In the genomic region with DNA sequence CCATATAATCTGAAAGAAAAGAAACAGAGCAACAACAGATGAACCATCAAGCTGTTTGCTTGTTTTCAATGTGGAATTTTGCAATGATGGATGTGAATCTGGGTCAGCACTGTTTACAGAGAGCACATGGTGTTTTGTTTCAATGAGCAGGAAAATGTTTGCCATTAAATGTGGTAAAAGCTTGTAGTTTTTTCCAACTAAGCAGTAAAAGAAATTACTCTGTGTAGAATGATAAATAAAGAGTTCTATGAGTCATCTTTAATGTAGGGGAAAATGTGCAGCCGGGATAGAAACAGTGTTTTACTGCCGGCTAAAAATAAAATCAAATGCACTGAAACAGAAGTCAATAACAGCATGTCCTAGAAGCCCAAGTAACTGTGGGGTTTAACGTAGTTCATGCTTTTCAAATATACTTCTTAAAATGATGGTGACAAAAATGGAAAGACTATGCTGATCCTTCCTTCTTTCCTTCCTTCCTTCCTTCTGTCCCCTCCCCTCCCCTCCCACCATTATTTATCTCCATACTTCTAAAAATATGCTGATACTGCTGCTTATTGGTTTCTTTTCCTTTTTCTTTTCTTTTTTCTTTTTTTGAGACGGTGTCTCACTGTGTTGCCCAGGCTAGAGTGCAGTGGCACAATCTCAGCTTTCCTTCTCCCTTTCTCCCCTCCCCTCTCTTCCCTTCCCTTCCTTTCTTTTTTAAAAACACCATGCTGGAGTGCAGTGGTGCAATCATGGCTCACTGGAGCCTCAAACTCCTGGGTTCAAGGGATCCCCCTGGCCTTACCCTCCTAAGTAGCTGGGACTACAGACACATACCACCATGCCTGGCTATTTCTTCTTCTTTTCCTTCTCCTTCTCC, we compare ENCODE assay signal across 1 cellular context.
TF ChIP-seq lines count a peak whose summit lies in the region.

No MANE protein-coding gene starts in this region.

TF ChIP-seq in IMR-90, 13 proteins besides CTCF, POLR2A, EP300 and RAD21:
- TF ChIP-seq MAZ (IDR thresholded peaks at IDR 0.05; ENCODE audit: borderline replicate concordance, low read depth, low read length) (no peak), CHD1 (IDR thresholded peaks at IDR 0.05; ENCODE audit: low read depth, low read length) (no peak), NFE2L2 (IDR thresholded peaks at IDR 0.05; ENCODE audit: low read depth, low read length) (no peak), BHLHE40 (IDR thresholded peaks at IDR 0.05; ENCODE audit: low read depth, low read length) (no peak), ELK1 (IDR thresholded peaks at IDR 0.05; ENCODE audit: borderline replicate concordance, low read depth, low read length) (no peak), MXI1 (IDR thresholded peaks at IDR 0.05; ENCODE audit: borderline replicate concordance, low read depth, low read length) (peak; percentile 78; the same call in 1 of the 2 replicates), SMC3 (IDR thresholded peaks at IDR 0.05; ENCODE audit: low read depth, low read length) (no peak), CEBPB (IDR thresholded peaks at IDR 0.05; ENCODE audit: low read depth, low read length) (peak; percentile 29; the same call in 1 of the 2 replicates), FOS (IDR thresholded peaks at IDR 0.05; ENCODE audit: low read depth, low read length) (peak; percentile 76; the same call in 1 of the 2 replicates)
